ENCODE assay signal across 8 cellular contexts in genomic region chr19:18119243-18120105, GRCh38. TPM values are rescaled to one million over a fixed set of nuclear protein-coding genes. Genes with fewer than 3 reads are reported as not detected.
DNase-seq lines count a peak whose midpoint lies in the region; TF ChIP-seq lines count a peak whose summit lies in the region.

No MANE protein-coding gene starts in this region.

- intact Hi-C loops in stomach (cut with DNase I; ENCODE audit: low total_unique reads), result loop anchor here (10.0 kb wide), 1 partner anchor 45 kb away; no protein-coding TSS in a partner anchor
- intact Hi-C loops in tibial artery (cut with DNase I; ENCODE audit: low total_unique reads), result loop anchor here (5.0 kb wide), 1 partner anchor 33 kb away; the partner anchor contains the start of gene PIK3R2

- TF ChIP-seq CTCF in stomach (IDR thresholded peaks at IDR 0.05) (no peak), tibial artery (IDR thresholded peaks at IDR 0.05) (no peak)

- H3F3A ChIP-seq in GM23248 (ENCODE audit: insufficient read depth), result 0 out of 2 replicates have a peak, but pooled peaks cover 6% of the 10 kb centered on the region

- peaks cover 27% of the 10 kb centered on the region; the same call in 1 of the 2 replicates for H3K36me3 ChIP-seq in KOPT-K1 (ENCODE audit: insufficient read depth, low read length)
- H3K36me3 ChIP-seq in stomach, result peaks cover 9 to 38% (median 29%) of the 10 kb centered on the region in 4 donors
- peaks cover 23 to 32% (median 25%) of the 10 kb centered on the region in 3 donors for H3K36me3 ChIP-seq in tibial artery
- H3K36me3 ChIP-seq in GM23248 (ENCODE audit: low read depth), result no peaks in the 10 kb centered on the region

- peak overlapping the region; percentile 71 for H3K27ac ChIP-seq in KOPT-K1 (ENCODE audit: low read depth, low read length, poor library complexity, severe bottlenecking)
- peak overlapping the region in 4 of 5 donors; percentile 71 to 86 (median 78) for H3K27ac ChIP-seq in stomach
- peak overlapping the region in 1 of 2 donors; percentile 68 for H3K27ac ChIP-seq in tibial artery
- no peak overlapping the region for H3K27ac ChIP-seq in GM23248

- H2AFZ ChIP-seq in GM23248, result no peak overlapping the region

- TF ChIP-seq EP300 in stomach (IDR thresholded peaks at IDR 0.05), result no peak

- no peaks in the 10 kb centered on the region for H4K20me1 ChIP-seq in GM23248 (ENCODE audit: insufficient read depth)

- H3K4me1 ChIP-seq in mononuclear cell (ENCODE audit: insufficient read depth, low read length), result peaks cover 41% of the 10 kb centered on the region
- H3K4me1 ChIP-seq in stomach, result peaks cover 21 to 32% (median 27%) of the 10 kb centered on the region in 4 donors
- peaks cover 0 to 24% (median 18%) of the 10 kb centered on the region in 4 donors for H3K4me1 ChIP-seq in tibial artery
- H3K4me1 ChIP-seq in GM23248 (ENCODE audit: insufficient read depth), result 0 out of 2 replicates have a peak, but pooled peaks cover 4% of the 10 kb centered on the region

- H3K27me3 ChIP-seq in mononuclear cell (ENCODE audit: insufficient read depth, low read length), result no peaks in the 10 kb centered on the region
- H3K27me3 ChIP-seq in stomach, result no peaks in the 10 kb centered on the region
- no peaks in the 10 kb centered on the region for H3K27me3 ChIP-seq in tibial artery
- H3K27me3 ChIP-seq in GM23248 (replicated peaks; ENCODE audit: insufficient read depth), result no peaks in the 10 kb centered on the region

- in situ Hi-C loops in GM23248 (cut with MboI), result no loop called here

- H3K9me2 ChIP-seq in GM23248 (ENCODE audit: insufficient read depth), result no peaks in the 10 kb centered on the region

- no peak for TF ChIP-seq POLR2A in stomach (IDR thresholded peaks at IDR 0.05)

- 71 to 75% (median 72%) methylated on average over 18 to 22 of the region's 22 CpGs for WGBS in stomach, 5 donors
- WGBS in GM23248 (ENCODE audit: low coverage in 1 of 2, low lambda C conversion rate in 2 of 2, missing lambda C conversion rate in 2 of 2), 2 experiments, result 76% methylated on average over 22 of the region's 22 CpGs

- no peaks in the 10 kb centered on the region for H3K9me3 ChIP-seq in KOPT-K1 (ENCODE audit: insufficient read depth, low read length, poor library complexity, severe bottlenecking)
- H3K9me3 ChIP-seq in mononuclear cell (ENCODE audit: low read depth, low read length), result no peaks in the 10 kb centered on the region
- H3K9me3 ChIP-seq in stomach, result no peaks in the 10 kb centered on the region
- no peaks in the 10 kb centered on the region for H3K9me3 ChIP-seq in tibial artery
- no peaks in the 10 kb centered on the region for H3K9me3 ChIP-seq in GM23248 (ENCODE audit: low read depth)

- no peak overlapping the region; the same call in 1 of the 2 replicates for H3K9ac ChIP-seq in GM23248

- DNase-seq in activated T-helper 1 cell treated with anti-CD3 and anti-CD28 coated beads, Interleukin-2, amount 50 U/mL, for 16 hours (ENCODE audit: low read depth in 1 of 2, low spot score in 1 of 2), result peak; percentile 21 to 24
- DNase-seq in stomach, result no peak
- no peak for DNase-seq in tibial artery
- DNase-seq in GM23248, result no peak
- no peak for DNase-seq in NCI-H1930 (lab: John Stamatoyannopoulos, UW)
- no peak for DNase-seq in hepatic stellate cell (ENCODE audit: low spot score)

- no peak overlapping the region for H3K4me2 ChIP-seq in GM23248 (ENCODE audit: unreplicated experiment)

- peak overlapping the region; percentile 60 for H3K4me3 ChIP-seq in mononuclear cell (ENCODE audit: low read length)
- peak overlapping the region in 3 of 4 donors; percentile 6 to 78 (median 24) for H3K4me3 ChIP-seq in stomach
- no peak overlapping the region for H3K4me3 ChIP-seq in tibial artery
- H3K4me3 ChIP-seq in GM23248, result no peak overlapping the region

- H3K79me2 ChIP-seq in GM23248 (ENCODE audit: insufficient read depth), result no peaks in the 10 kb centered on the region; the same call in 1 of the 2 replicates

RNA-seq across cellular contexts. Expression of gene MAST3, which starts 21.9 kb away (rescaled TPM):
- total RNA-seq in mononuclear cell (6.7 TPM), stomach (10 to 100 TPM in 3 of 5 donors, 1 to 10 TPM in 2; 1.7 to 29.0 (median 10.7) TPM)
- polyA plus RNA-seq in stomach (1 to 10 TPM; 1.8 to 4.0 (median 1.9) TPM), GM23248 (2016; fragmentation: Nextera tagmentation; extraction: Ambion mirVana) (5.6 and 6.1 TPM in 2 replicates)
- 3.2 and 3.8 TPM in 2 replicates for total RNA-seq in GM23248 (2014; rRNA removed; shearing (Covaris generic))

RNA-seq across cellular contexts. Expression of gene IL12RB1, which starts 32.7 kb away (rescaled TPM):
- total RNA-seq in mononuclear cell (26.9 TPM), stomach (1 to 10 TPM in 1 of 5 donors, under 1 TPM in 1, not detected in 3; 0.18 to 9.3 TPM)
- polyA plus RNA-seq in stomach (under 1 TPM in 2 of 3 donors, not detected in 1; 0.68 to 0.87 TPM), GM23248 (2016; fragmentation: Nextera tagmentation; extraction: Ambion mirVana) (not detected in 2 replicates)
- total RNA-seq in GM23248 (2014; rRNA removed; shearing (Covaris generic)), result not detected in 2 replicates

RNA-seq across cellular contexts. Expression of gene PIK3R2, which starts 33.5 kb away (rescaled TPM):
- total RNA-seq in mononuclear cell (3.7 TPM), stomach (100 to 1,000 TPM in 1 of 5 donors, 10 to 100 TPM in 3, 1 to 10 TPM in 1; 6.6 to 490 (median 22.2) TPM)
- polyA plus RNA-seq in stomach (1 to 10 TPM; 2.0 to 5.5 (median 2.6) TPM), GM23248 (2016; fragmentation: Nextera tagmentation; extraction: Ambion mirVana) (1.5 and 1.6 TPM in 2 replicates)
- 29.2 and 48.9 TPM in 2 replicates for total RNA-seq in GM23248 (2014; rRNA removed; shearing (Covaris generic))

RNA-seq across cellular contexts. Expression of gene IFI30, which starts 54.1 kb away (rescaled TPM):
- total RNA-seq in mononuclear cell, result 769 TPM
- 100 to 1,000 TPM in 1 of 5 donors, 10 to 100 TPM in 3, not detected in 1; 37.3 to 199 (median 43.9) TPM for total RNA-seq in stomach
- 100 to 1,000 TPM in 1 of 3 donors, 10 to 100 TPM in 2; 53.2 to 103 (median 82.9) TPM for polyA plus RNA-seq in stomach
- 0.86 and 15.9 TPM in 2 replicates for total RNA-seq in GM23248 (2014; rRNA removed; shearing (Covaris generic))
- 10.3 and 14.3 TPM in 2 replicates for polyA plus RNA-seq in GM23248 (2016; fragmentation: Nextera tagmentation; extraction: Ambion mirVana)

Comparison
In these comparisons a context has a peak if more than half of its experiments do, and no peak if none do; other contexts are left out.
1. DNase-seq: peak in activated T-helper 1 cell treated with anti-CD3 and anti-CD28 coated beads, Interleukin-2, amount 50 U/mL, for 16 hours (2 of 2); none in stomach (single experiment), tibial artery (0 of 2), GM23248 (single experiment), NCI-H1930 (0 of 2) and hepatic stellate cell (single experiment).
2. H3K4me3 ChIP-seq: peak in mononuclear cell (single experiment) and stomach (3 of 4); none in tibial artery (0 of 2) and GM23248 (single experiment).